ENCODE assay signal across 9 cellular contexts in genomic region chrX:149525389-149525788, GRCh38. TPM values are rescaled to one million over a fixed set of nuclear protein-coding genes. Genes with fewer than 3 reads are reported as not detected.
DNase-seq lines count a peak whose midpoint lies in the region; FAIRE-seq and TF ChIP-seq lines count a peak whose summit lies in the region.
"Not testable (repeated sequence)": the region's sequence is repeated elsewhere in the genome, so short reads cannot be mapped to it uniquely, and the experiment has no call there.
"Had no signal": no experiment of that assay in that cellular context is flagged by ENCODE, and none has a peak within 500 bp of the region (broad histone marks: within the 10 kb centered on the region; RNA-seq: fewer than 3 reads in every experiment).

No MANE protein-coding gene starts in this region.

- not testable (repeated sequence) for H2AK5ac ChIP-seq in mesenchymal stem cell (ENCODE audit: low read length, severe bottlenecking)

- H3K36me3 Mint-ChIP-seq in activated CD4-positive, alpha-beta T cell treated with anti-CD3 and anti-CD28 coated beads, Interleukin-2, amount 10 ng/mL, durations not matched to agents 7 days and 5 days (ENCODE audit: low read depth), result not testable (repeated sequence)
- peaks cover 13% of the 10 kb centered on the region for H3K36me3 Mint-ChIP-seq in dendritic cell treated with granulocyte-macrophage colony-stimulating factor and Interleukin-4, amounts not matched to agents 40 ng/mL and 50 ng/mL, for 4 days (ENCODE audit: low read depth)

- TF ChIP-seq POLR2A in GM12891 (IDR thresholded peaks at IDR 0.05; ENCODE audit: low read depth, low read length); stomach (IDR thresholded peaks at IDR 0.05): not testable (repeated sequence)

- not testable (repeated sequence) for H4K91ac ChIP-seq in mesenchymal stem cell (ENCODE audit: low read length)

- peaks cover 47% of the 10 kb centered on the region for H3K4me1 Mint-ChIP-seq in activated CD4-positive, alpha-beta T cell treated with anti-CD3 and anti-CD28 coated beads, Interleukin-2, amount 10 ng/mL, durations not matched to agents 7 days and 5 days
- peaks cover 32% of the 10 kb centered on the region for H3K4me1 Mint-ChIP-seq in dendritic cell treated with granulocyte-macrophage colony-stimulating factor and Interleukin-4, amounts not matched to agents 40 ng/mL and 50 ng/mL, for 4 days (ENCODE audit: low read depth)

- peak overlapping the region; percentile 90 for H3K27ac Mint-ChIP-seq in activated CD4-positive, alpha-beta T cell treated with anti-CD3 and anti-CD28 coated beads, Interleukin-2, amount 10 ng/mL, durations not matched to agents 7 days and 5 days
- peak overlapping the region; percentile 78 for H3K27ac Mint-ChIP-seq in dendritic cell treated with granulocyte-macrophage colony-stimulating factor and Interleukin-4, amounts not matched to agents 40 ng/mL and 50 ng/mL, for 4 days

- H3K4me1 ChIP-seq in NT2/D1 (ENCODE audit: insufficient read depth, insufficient read length); mesenchymal stem cell (ENCODE audit: control insufficient read depth, insufficient read depth, low read depth, low read length): not testable (repeated sequence)
- peaks cover 0 to 11% (median 3%) of the 10 kb centered on the region in 4 donors for H3K4me1 ChIP-seq in stomach

- H3K27ac ChIP-seq in mesenchymal stem cell (ENCODE audit: low read length, poor library complexity, severe bottlenecking), result not testable (repeated sequence)
- H3K27ac ChIP-seq in stomach, result peak overlapping the region in 3 of 5 donors; percentile 31 to 66 (median 34)

- POLR2A ChIA-PET in activated CD4-positive, alpha-beta T cell treated with anti-CD3 and anti-CD28 coated beads, Interleukin-2, amount 10 ng/mL, durations not matched to agents 7 days and 5 days (lab: Charles Lee), result not testable (repeated sequence)

- not testable (repeated sequence) for TF ChIP-seq EP300 in stomach (IDR thresholded peaks at IDR 0.05)

- intact Hi-C loops in dendritic cell treated with granulocyte-macrophage colony-stimulating factor and Interleukin-4, amounts not matched to agents 40 ng/mL and 50 ng/mL, for 4 days (cut with micrococcal nuclease); stomach (cut with DNase I; ENCODE audit: low total_unique reads): not testable (repeated sequence)

- H2AFZ ChIP-seq in mesenchymal stem cell (ENCODE audit: low read depth, low read length), result not testable (repeated sequence)

- no CpG with 5 or more reads among the region's 10 CpGs for WGBS in mesenchymal stem cell
- WGBS in stomach, 5 donors, result 0 to 21% (median 5%) methylated on average over 2 to 6 of the region's 10 CpGs; no CpG with 5 or more reads in 2 of the 5 donors

- H3K9me3 Mint-ChIP-seq in activated CD4-positive, alpha-beta T cell treated with anti-CD3 and anti-CD28 coated beads, Interleukin-2, amount 10 ng/mL, durations not matched to agents 7 days and 5 days; dendritic cell treated with granulocyte-macrophage colony-stimulating factor and Interleukin-4, amounts not matched to agents 40 ng/mL and 50 ng/mL, for 4 days: not testable (repeated sequence)

- H3K4me3 ChIP-seq in NT2/D1 (ENCODE audit: insufficient read length, low read depth); mesenchymal stem cell (ENCODE audit: insufficient read depth in 1 of 2, low read depth in 1 of 2, low read length in 2 of 2); stomach: not testable (repeated sequence)

- CTCF ChIA-PET in activated CD4-positive, alpha-beta T cell treated with anti-CD3 and anti-CD28 coated beads, Interleukin-2, amount 10 ng/mL, durations not matched to agents 7 days and 5 days (lab: Charles Lee), result interaction anchor here (1.3 kb wide), 1 partner anchor 13 kb away, joined by 6 read pairs; no protein-coding TSS in a partner anchor

- H3K9me3 ChIP-seq in NT2/D1 (ENCODE audit: insufficient read depth, low read length); mesenchymal stem cell (ENCODE audit: control insufficient read depth, low read length); stomach: not testable (repeated sequence)

- H3K18ac ChIP-seq in mesenchymal stem cell (ENCODE audit: low read depth in 1 of 2, low read length in 2 of 2), result peak overlapping the region in 1 of 2 experiments; percentile 48

- TF ChIP-seq CTCF in stomach (IDR thresholded peaks at IDR 0.05), result not testable (repeated sequence)

- DNase-seq in GM12891 (ENCODE audit: insufficient read length, low spot score); stomach: not testable (repeated sequence)
- DNase-seq in H4 (ENCODE audit: low spot score) (peak; percentile 38), HT-29 (ENCODE audit: low spot score) (peak; percentile 60), NT2/D1 (ENCODE audit: low read depth, low spot score) (peak; percentile 8), mesenchymal stem cell (peak; percentile 84)
- DNase-seq in activated CD4-positive, alpha-beta T cell treated with anti-CD3 and anti-CD28 coated beads, Interleukin-2, amount 10 ng/mL, durations not matched to agents 7 days and 5 days, result peak; percentile 73

- H3K36me3 ChIP-seq in NT2/D1 (ENCODE audit: insufficient read depth, insufficient read length, low read length); mesenchymal stem cell (ENCODE audit: control insufficient read depth in 1 of 2, insufficient read depth in 2 of 2, low read depth in 1 of 2, low read length in 2 of 2); stomach: not testable (repeated sequence)

- not testable (repeated sequence) for H3K23ac ChIP-seq in mesenchymal stem cell (ENCODE audit: low read length in 2 of 2)

- not testable (repeated sequence) for H3K27me3 Mint-ChIP-seq in activated CD4-positive, alpha-beta T cell treated with anti-CD3 and anti-CD28 coated beads, Interleukin-2, amount 10 ng/mL, durations not matched to agents 7 days and 5 days; dendritic cell treated with granulocyte-macrophage colony-stimulating factor and Interleukin-4, amounts not matched to agents 40 ng/mL and 50 ng/mL, for 4 days

- peak; percentile 100 for FAIRE-seq in GM12891 (lab: Jason Lieb, UNC)

- H3K14ac ChIP-seq in mesenchymal stem cell (ENCODE audit: low read length in 2 of 2), result not testable (repeated sequence)

- H3K4me3 Mint-ChIP-seq in activated CD4-positive, alpha-beta T cell treated with anti-CD3 and anti-CD28 coated beads, Interleukin-2, amount 10 ng/mL, durations not matched to agents 7 days and 5 days; dendritic cell treated with granulocyte-macrophage colony-stimulating factor and Interleukin-4, amounts not matched to agents 40 ng/mL and 50 ng/mL, for 4 days: not testable (repeated sequence)

- not testable (repeated sequence) for H3K79me1 ChIP-seq in mesenchymal stem cell (replicated peaks; ENCODE audit: low read length, poor library complexity, severe bottlenecking)

- not testable (repeated sequence) for H2BK15ac ChIP-seq in mesenchymal stem cell (ENCODE audit: low read depth, poor library complexity, severe bottlenecking)

- H3K9ac ChIP-seq in NT2/D1 (ENCODE audit: insufficient read length, low read depth), result not testable (repeated sequence)
- peak overlapping the region; percentile 15 for H3K9ac ChIP-seq in mesenchymal stem cell (ENCODE audit: low read length)

- not testable (repeated sequence) for H2BK12ac ChIP-seq in mesenchymal stem cell (ENCODE audit: low read length in 2 of 2)

- H2BK5ac ChIP-seq in mesenchymal stem cell (ENCODE audit: low read depth, low read length, poor library complexity, severe bottlenecking), result not testable (repeated sequence)

- H3K4ac ChIP-seq in mesenchymal stem cell (ENCODE audit: low read depth in 1 of 2, low read length in 2 of 2), result not testable (repeated sequence)

- not testable (repeated sequence) for H4K8ac ChIP-seq in mesenchymal stem cell (ENCODE audit: low read length)

- not testable (repeated sequence) for H2BK120ac ChIP-seq in mesenchymal stem cell (ENCODE audit: low read depth, low read length)

- not testable (repeated sequence) for H3K4me2 ChIP-seq in mesenchymal stem cell (ENCODE audit: low read length, poor library complexity, severe bottlenecking)

- H3K27me3 ChIP-seq in NT2/D1 (ENCODE audit: insufficient read depth, insufficient read length); stomach: not testable (repeated sequence)
- peaks cover 4 to 17% of the 10 kb centered on the region in 2 experiments for H3K27me3 ChIP-seq in mesenchymal stem cell (ENCODE audit: control insufficient read depth in 1 of 2, insufficient read depth in 1 of 2, low read length in 2 of 2)

RNA-seq across cellular contexts. Expression of gene EOLA1, which starts 15.4 kb away (rescaled TPM):
- 24.4 TPM for polyA plus RNA-seq in GM12891 (2012; ENCODE audit: low read depth, missing spikeins)
- total RNA-seq in H4 (2014; rRNA removed; shearing (Covaris generic)), result 15.7 and 22.0 TPM in 2 replicates
- 24.7 and 28.1 TPM in 2 replicates for total RNA-seq in HT-29 (2014; rRNA removed; shearing (Covaris generic))
- 10 to 100 TPM; 33.2 to 37.2 TPM for total RNA-seq in activated CD4-positive, alpha-beta T cell treated with anti-CD3 and anti-CD28 coated beads, Interleukin-2, amount 10 ng/mL, durations not matched to agents 7 days and 5 days
- polyA plus RNA-seq in mesenchymal stem cell (2013, experiment 1 of 2), result 9.4 TPM
- polyA plus RNA-seq in mesenchymal stem cell (2013, experiment 2 of 2), result 8.4 TPM
- total RNA-seq in stomach, result 10 to 100 TPM in 3 of 5 donors, 1 to 10 TPM in 2; 1.2 to 23.5 (median 13.4) TPM
- polyA plus RNA-seq in stomach, result 10 to 100 TPM; 17.9 to 27.0 (median 21.5) TPM

RNA-seq across cellular contexts. Expression of gene IDS, which starts 20.3 kb away (rescaled TPM):
- polyA plus RNA-seq in GM12891 (2012; ENCODE audit: low read depth, missing spikeins), result 28.3 TPM
- total RNA-seq in H4 (2014; rRNA removed; shearing (Covaris generic)), result 67.1 and 75.1 TPM in 2 replicates
- 51.1 and 53.2 TPM in 2 replicates for total RNA-seq in HT-29 (2014; rRNA removed; shearing (Covaris generic))
- 10 to 100 TPM; 52.6 to 55.7 TPM for total RNA-seq in activated CD4-positive, alpha-beta T cell treated with anti-CD3 and anti-CD28 coated beads, Interleukin-2, amount 10 ng/mL, durations not matched to agents 7 days and 5 days
- polyA plus RNA-seq in mesenchymal stem cell (2013, experiment 1 of 2), result 65.0 TPM
- 67.1 TPM for polyA plus RNA-seq in mesenchymal stem cell (2013, experiment 2 of 2)
- 100 to 1,000 TPM in 1 of 5 donors, 10 to 100 TPM in 3, 1 to 10 TPM in 1; 8.7 to 138 (median 66.4) TPM for total RNA-seq in stomach
- 10 to 100 TPM; 18.0 to 50.4 (median 32.9) TPM for polyA plus RNA-seq in stomach

RNA-seq across cellular contexts. Expression of gene HSFX3, which starts 24.3 kb away (rescaled TPM):
- not detected for polyA plus RNA-seq in GM12891 (2012; ENCODE audit: low read depth, missing spikeins)
- total RNA-seq in H4 (2014; rRNA removed; shearing (Covaris generic)), result not detected in 2 replicates
- total RNA-seq in HT-29 (2014; rRNA removed; shearing (Covaris generic)), result not detected in 2 replicates
- not detected for total RNA-seq in activated CD4-positive, alpha-beta T cell treated with anti-CD3 and anti-CD28 coated beads, Interleukin-2, amount 10 ng/mL, durations not matched to agents 7 days and 5 days
- not detected for polyA plus RNA-seq in mesenchymal stem cell (2013, experiment 1 of 2)
- polyA plus RNA-seq in mesenchymal stem cell (2013, experiment 2 of 2), result not detected
- under 1 TPM in 1 of 5 donors, not detected in 4; 0.72 TPM for total RNA-seq in stomach
- not detected for polyA plus RNA-seq in stomach
- total RNA-seq: epithelial cell of proximal tubule had no signal
